Comparison of ENCODE assay signal across 8 cellular contexts in the genomic region with DNA sequence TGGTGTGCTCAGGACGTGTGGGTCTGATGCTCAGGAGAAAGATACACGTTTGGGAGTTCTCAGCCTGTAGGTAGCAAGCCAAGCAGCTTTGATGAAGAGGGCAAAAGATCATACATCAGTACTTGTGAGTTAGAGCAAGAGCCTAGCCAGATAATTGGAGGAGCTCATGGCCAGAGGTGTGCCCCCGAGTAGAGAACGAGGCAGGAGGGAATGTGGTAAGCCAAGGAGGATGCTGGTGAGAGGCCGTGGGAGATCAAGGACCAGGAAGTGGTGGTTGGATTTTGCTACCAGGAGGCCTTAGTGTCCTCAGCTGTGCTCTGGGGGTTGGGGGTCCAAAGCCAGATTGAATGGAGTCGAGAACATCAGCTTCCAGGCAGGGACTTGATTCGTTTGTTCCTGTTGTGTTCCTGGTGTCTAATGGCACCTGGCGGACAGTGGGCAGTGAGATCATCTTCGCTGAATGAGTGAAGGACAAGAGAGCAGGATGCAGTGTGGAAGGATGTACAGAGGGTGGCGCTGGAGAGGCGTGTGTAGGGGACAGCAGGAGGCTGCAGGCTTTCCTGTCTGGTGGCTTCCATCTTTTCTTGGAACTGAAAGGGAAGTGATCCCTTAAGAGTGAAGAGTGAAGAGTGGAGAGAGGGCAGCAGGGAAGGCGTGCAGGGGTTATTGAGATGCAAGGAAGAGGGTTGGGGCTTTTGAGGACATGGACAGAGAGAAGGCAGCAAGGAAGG. TPM values are rescaled to one million over a fixed set of nuclear protein-coding genes. Genes with fewer than 3 reads are reported as not detected.
DNase-seq lines count a peak whose midpoint lies in the region; ATAC-seq and TF ChIP-seq lines count a peak whose summit lies in the region.

No MANE protein-coding gene starts in this region.

- no peaks in the 10 kb centered on the region for H3K4me1 ChIP-seq in transverse colon

- intact Hi-C loops in transverse colon (cut with DNase I; ENCODE audit: low total_unique reads) = no loop called here

- peaks cover 0 to 10% (median 0%) of the 10 kb centered on the region in 4 donors for H3K36me3 ChIP-seq in transverse colon

- no peaks in the 10 kb centered on the region for H3K27me3 ChIP-seq in transverse colon

- no peak for TF ChIP-seq POLR2A in transverse colon (IDR thresholded peaks at IDR 0.05)

- DNase-seq in stimulated activated CD4-positive, alpha-beta T cell treated with anti-CD3 and anti-CD28 coated beads, Interleukin-15, amount 100 ng/mL, for 24 hours = peak; percentile 46
- DNase-seq in stimulated activated CD4-positive, alpha-beta T cell treated with anti-CD3 and anti-CD28 coated beads, Interleukin-12 subunit alpha, Interleukin-12 subunit beta, amount 100 ng/mL, for 4 hours = no peak
- DNase-seq in NCI-H748 (lab: John Stamatoyannopoulos, UW; ENCODE audit: unreplicated experiment) (peak; percentile 41), amniotic epithelial cell (ENCODE audit: low read depth) (peak; percentile 62), kidney tubule cell (ENCODE audit: low spot score) (peak; percentile 51), transverse colon (peak; percentile 49)
- no peak for DNase-seq in effector CD4-positive, alpha-beta T cell

- TF ChIP-seq EP300 in transverse colon (IDR thresholded peaks at IDR 0.05; ENCODE audit: low read depth) = no peak

- TF ChIP-seq CTCF in transverse colon (IDR thresholded peaks at IDR 0.05) = peak; percentile 30 to 42 (median 40)

- no peaks in the 10 kb centered on the region for H3K9me3 ChIP-seq in transverse colon

- ATAC-seq in HG03457 (IDR thresholded peaks at IDR 0.05; ENCODE audit: unreplicated experiment) = no peak

- no peak overlapping the region for H3K4me3 ChIP-seq in transverse colon

- WGBS in transverse colon (ENCODE audit: low coverage in 1 of 2), 2 donors = 51 to 65% methylated on average over 9 to 12 of the region's 12 CpGs

- in situ Hi-C loops in transverse colon (cut with MboI; ENCODE audit: low pct_ligation_motif_present in 1 of 4, low pct_unique_long_range_greater_than_20kb in 1 of 4, low sequenced_read_pairs in 3 of 4) = no loop called here

- no peak overlapping the region for H3K27ac ChIP-seq in transverse colon

RNA-seq across cellular contexts. Expression of a gene that starts 11.6 kb away (rescaled TPM):
- total RNA-seq in transverse colon = 10 to 100 TPM; 19.3 to 45.3 (median 20.3) TPM

RNA-seq across cellular contexts. Expression of a gene that starts 13.9 kb away (rescaled TPM):
- 10 to 100 TPM; 24.8 to 45.6 (median 31.3) TPM for total RNA-seq in transverse colon

RNA-seq across cellular contexts. Expression of a gene that starts 22.6 kb away (rescaled TPM):
- total RNA-seq in transverse colon = 10 to 100 TPM in 3 of 4 donors, 1 to 10 TPM in 1; 5.3 to 37.0 (median 10.8) TPM

RNA-seq across cellular contexts. Expression of a gene that starts 38.6 kb away (rescaled TPM):
- under 1 TPM in 2 of 4 donors, not detected in 2; 0.82 to 0.95 TPM for total RNA-seq in transverse colon

RNA-seq across cellular contexts. Expression of a gene that starts 41.1 kb away (rescaled TPM):
- total RNA-seq in transverse colon = 10 to 100 TPM; 13.8 to 57.3 (median 24.0) TPM

Comparison
In these comparisons a context has a peak if more than half of its experiments do, and no peak if none do; other contexts are left out.
1. DNase-seq: peak in stimulated activated CD4-positive, alpha-beta T cell treated with anti-CD3 and anti-CD28 coated beads, Interleukin-15, amount 100 ng/mL, for 24 hours (single experiment), NCI-H748 (single experiment), amniotic epithelial cell (single experiment), kidney tubule cell (single experiment) and transverse colon (single experiment); none in stimulated activated CD4-positive, alpha-beta T cell treated with anti-CD3 and anti-CD28 coated beads, Interleukin-12 subunit alpha, Interleukin-12 subunit beta, amount 100 ng/mL, for 4 hours (single experiment) and effector CD4-positive, alpha-beta T cell (single experiment).